11 cellular contexts compared by ENCODE assay signal in genomic region chr11:12846766-12847615, GRCh38.
DNase-seq lines count a peak whose midpoint lies in the region; ATAC-seq and TF ChIP-seq lines count a peak whose summit lies in the region.
"Had no signal": no experiment of that assay in that cellular context is flagged by ENCODE, and none has a peak within 500 bp of the region (broad histone marks: within the 10 kb centered on the region; RNA-seq: fewer than 3 reads in every experiment).

No MANE protein-coding gene starts in this region.

- no peaks in the 10 kb centered on the region for H3K9me3 ChIP-seq in trophoblast cell (ENCODE audit: insufficient read depth, low read depth, low read length)

- H2BK12ac ChIP-seq in trophoblast cell (ENCODE audit: low read length), result no peak overlapping the region

- TF ChIP-seq CTCF in endothelial cell (IDR thresholded peaks at IDR 0.05; ENCODE audit: unreplicated experiment), result no peak

- ATAC-seq in GM19395 (IDR thresholded peaks at IDR 0.05; ENCODE audit: unreplicated experiment), result no peak

- DNase-seq in NCI-H1092 treated with DMSO at 0.1 percent for 48 hours (lab: John Stamatoyannopoulos, UW) (peak; percentile 30), NCI-H1092 (lab: John Stamatoyannopoulos, UW) (no peak), NCI-H2029 treated with DMSO at 0.1 percent for 48 hours (lab: John Stamatoyannopoulos, UW) (peak; percentile 45), endothelial cell (ENCODE audit: low spot score) (no peak), trophoblast cell (no peak), glomerular visceral epithelial cell (ENCODE audit: extremely low spot score) (no peak), NCI-H1930 (lab: John Stamatoyannopoulos, UW) (no peak)
- DNase-seq: activated CD4-positive, alpha-beta memory T cell treated with anti-CD3 and anti-CD28 coated beads, Interleukin-2, amount 10 ng/mL, durations not matched to agents 7 days and 5 days; activated naive CD4-positive, alpha-beta T cell treated with anti-CD3 and anti-CD28 coated beads, Interleukin-2, amount 50 U/mL, for 16 hours had no signal

- H3K18ac ChIP-seq in trophoblast cell (ENCODE audit: low read length), result no peak overlapping the region

- H2BK5ac ChIP-seq in trophoblast cell (ENCODE audit: low read depth, low read length, poor library complexity), result no peak overlapping the region

- H3K27me3 Mint-ChIP-seq in endothelial cell (ENCODE audit: unreplicated experiment), result peaks cover 4% of the 10 kb centered on the region

- H3K79me1 ChIP-seq in trophoblast cell (ENCODE audit: low read length), result no peaks in the 10 kb centered on the region

- peaks cover 11% of the 10 kb centered on the region for H3K79me2 ChIP-seq in trophoblast cell (ENCODE audit: control insufficient read depth, insufficient read depth, low read length, poor library complexity)

- no peak overlapping the region for H4K8ac ChIP-seq in trophoblast cell (ENCODE audit: low read depth, low read length)

- H3K4me3 Mint-ChIP-seq in endothelial cell (ENCODE audit: unreplicated experiment), result peak overlapping the region; percentile 31
- H3K4me3 Mint-ChIP-seq: activated CD4-positive, alpha-beta memory T cell treated with anti-CD3 and anti-CD28 coated beads, Interleukin-2, amount 10 ng/mL, durations not matched to agents 7 days and 5 days; dendritic cell treated with granulocyte-macrophage colony-stimulating factor and Interleukin-4, amounts not matched to agents 40 ng/mL and 50 ng/mL, for 4 days had no signal

- H2AFZ ChIP-seq in trophoblast cell (ENCODE audit: insufficient read depth, low read length, poor library complexity), result no peak overlapping the region

- H3K36me3 ChIP-seq in trophoblast cell (ENCODE audit: control insufficient read depth in 1 of 2, insufficient read depth in 2 of 2, low read length in 2 of 2), result no peaks in the 10 kb centered on the region

- H3K27ac ChIP-seq in trophoblast cell (ENCODE audit: low read depth, low read length), result no peak overlapping the region

- no peaks in the 10 kb centered on the region for H3K27me3 ChIP-seq in trophoblast cell (ENCODE audit: insufficient read depth, low read length)

- H3K4me1 ChIP-seq in trophoblast cell (ENCODE audit: control insufficient read depth in 1 of 2, insufficient read depth in 2 of 2, low read length in 2 of 2), result peaks cover 6 to 26% of the 10 kb centered on the region in 2 experiments

- H3K4ac ChIP-seq in trophoblast cell (ENCODE audit: low read depth, low read length), result peak overlapping the region; percentile 55

- no peak overlapping the region for H4K12ac ChIP-seq in trophoblast cell (ENCODE audit: low read depth, low read length)

- no peak overlapping the region for H3K4me2 ChIP-seq in trophoblast cell (ENCODE audit: low read length)

- no peaks in the 10 kb centered on the region for H3K36me3 Mint-ChIP-seq in endothelial cell (ENCODE audit: low read depth, unreplicated experiment)

- H3K14ac ChIP-seq in trophoblast cell (ENCODE audit: low read length), result no peak overlapping the region

- peaks cover 37% of the 10 kb centered on the region for H3K4me1 Mint-ChIP-seq in endothelial cell (ENCODE audit: unreplicated experiment)

- no peak overlapping the region for H3K9ac ChIP-seq in trophoblast cell (ENCODE audit: low read length)

- no peaks in the 10 kb centered on the region for H3K9me3 Mint-ChIP-seq in endothelial cell (ENCODE audit: unreplicated experiment)
- H3K9me3 Mint-ChIP-seq: activated CD4-positive, alpha-beta memory T cell treated with anti-CD3 and anti-CD28 coated beads, Interleukin-2, amount 10 ng/mL, durations not matched to agents 7 days and 5 days; dendritic cell treated with granulocyte-macrophage colony-stimulating factor and Interleukin-4, amounts not matched to agents 40 ng/mL and 50 ng/mL, for 4 days had no signal

- no peak overlapping the region for H4K91ac ChIP-seq in trophoblast cell (ENCODE audit: low read depth, low read length)

- H3K27ac Mint-ChIP-seq in endothelial cell (ENCODE audit: unreplicated experiment), result peak overlapping the region; percentile 74
- H3K27ac Mint-ChIP-seq: activated CD4-positive, alpha-beta memory T cell treated with anti-CD3 and anti-CD28 coated beads, Interleukin-2, amount 10 ng/mL, durations not matched to agents 7 days and 5 days; dendritic cell treated with granulocyte-macrophage colony-stimulating factor and Interleukin-4, amounts not matched to agents 40 ng/mL and 50 ng/mL, for 4 days had no signal

- no peak overlapping the region for H2AK5ac ChIP-seq in trophoblast cell (ENCODE audit: low read length)

- no CpG with 5 or more reads among the region's 3 CpGs for WGBS in trophoblast cell (ENCODE audit: extremely low coverage, insufficient coverage, insufficient read length)

- H3K4me3 ChIP-seq in trophoblast cell (ENCODE audit: low read depth, low read length), result no peak overlapping the region

- H3K23ac ChIP-seq in trophoblast cell (ENCODE audit: low read length), result no peak overlapping the region

- no peak overlapping the region for H2BK120ac ChIP-seq in trophoblast cell (ENCODE audit: insufficient read depth, low read length, poor library complexity)

Comparison
In these comparisons a context has a peak if more than half of its experiments do, and no peak if none do; other contexts are left out.
1. DNase-seq: peak in NCI-H1092 treated with DMSO at 0.1 percent for 48 hours (single experiment) and NCI-H2029 treated with DMSO at 0.1 percent for 48 hours (single experiment); none in NCI-H1092 (single experiment), endothelial cell (single experiment), trophoblast cell (0 of 2), glomerular visceral epithelial cell (single experiment) and NCI-H1930 (0 of 2).